In the genomic region with DNA sequence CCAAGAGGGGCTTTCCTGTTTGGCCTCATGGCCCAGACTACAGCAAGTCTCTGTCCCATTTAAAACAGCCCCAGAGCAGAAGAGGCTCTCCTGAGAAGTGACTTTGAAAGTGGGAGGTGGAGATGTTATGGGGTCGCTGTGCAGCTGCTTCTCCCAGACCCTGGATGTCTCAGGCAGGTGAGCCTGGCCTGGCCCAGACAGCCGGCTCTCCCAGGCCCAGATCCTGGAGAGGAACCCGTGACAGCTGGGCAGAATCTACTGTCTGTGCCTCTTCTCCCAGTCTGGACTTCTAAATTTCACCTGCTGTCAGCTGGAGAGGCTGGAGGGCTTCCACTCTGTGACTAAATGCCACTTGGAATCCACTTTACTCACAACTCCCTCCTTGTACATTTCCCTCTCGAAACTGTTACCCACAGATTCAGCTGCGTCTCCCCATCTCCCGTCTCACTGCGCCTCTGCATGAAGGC, we compare ENCODE assay signal across 1 cellular context.
TF ChIP-seq lines count a peak whose summit lies in the region.

No MANE protein-coding gene starts in this region.

TF ChIP-seq in liver, 16 proteins besides CTCF, POLR2A, EP300 and RAD21 (continued from another document):
- TF ChIP-seq, protein P1, sequence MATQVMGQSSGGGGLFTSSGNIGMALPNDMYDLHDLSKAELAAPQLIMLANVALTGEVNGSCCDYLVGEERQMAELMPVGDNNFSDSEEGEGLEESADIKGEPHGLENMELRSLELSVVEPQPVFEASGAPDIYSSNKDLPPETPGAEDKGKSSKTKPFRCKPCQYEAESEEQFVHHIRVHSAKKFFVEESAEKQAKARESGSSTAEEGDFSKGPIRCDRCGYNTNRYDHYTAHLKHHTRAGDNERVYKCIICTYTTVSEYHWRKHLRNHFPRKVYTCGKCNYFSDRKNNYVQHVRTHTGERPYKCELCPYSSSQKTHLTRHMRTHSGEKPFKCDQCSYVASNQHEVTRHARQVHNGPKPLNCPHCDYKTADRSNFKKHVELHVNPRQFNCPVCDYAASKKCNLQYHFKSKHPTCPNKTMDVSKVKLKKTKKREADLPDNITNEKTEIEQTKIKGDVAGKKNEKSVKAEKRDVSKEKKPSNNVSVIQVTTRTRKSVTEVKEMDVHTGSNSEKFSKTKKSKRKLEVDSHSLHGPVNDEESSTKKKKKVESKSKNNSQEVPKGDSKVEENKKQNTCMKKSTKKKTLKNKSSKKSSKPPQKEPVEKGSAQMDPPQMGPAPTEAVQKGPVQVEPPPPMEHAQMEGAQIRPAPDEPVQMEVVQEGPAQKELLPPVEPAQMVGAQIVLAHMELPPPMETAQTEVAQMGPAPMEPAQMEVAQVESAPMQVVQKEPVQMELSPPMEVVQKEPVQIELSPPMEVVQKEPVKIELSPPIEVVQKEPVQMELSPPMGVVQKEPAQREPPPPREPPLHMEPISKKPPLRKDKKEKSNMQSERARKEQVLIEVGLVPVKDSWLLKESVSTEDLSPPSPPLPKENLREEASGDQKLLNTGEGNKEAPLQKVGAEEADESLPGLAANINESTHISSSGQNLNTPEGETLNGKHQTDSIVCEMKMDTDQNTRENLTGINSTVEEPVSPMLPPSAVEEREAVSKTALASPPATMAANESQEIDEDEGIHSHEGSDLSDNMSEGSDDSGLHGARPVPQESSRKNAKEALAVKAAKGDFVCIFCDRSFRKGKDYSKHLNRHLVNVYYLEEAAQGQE (IDR thresholded peaks at IDR 0.05), result no peak
- TF ChIP-seq, protein P2, sequence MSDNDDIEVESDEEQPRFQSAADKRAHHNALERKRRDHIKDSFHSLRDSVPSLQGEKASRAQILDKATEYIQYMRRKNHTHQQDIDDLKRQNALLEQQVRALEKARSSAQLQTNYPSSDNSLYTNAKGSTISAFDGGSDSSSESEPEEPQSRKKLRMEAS (IDR thresholded peaks at IDR 0.05), result no peak
- TF ChIP-seq, protein P3, sequence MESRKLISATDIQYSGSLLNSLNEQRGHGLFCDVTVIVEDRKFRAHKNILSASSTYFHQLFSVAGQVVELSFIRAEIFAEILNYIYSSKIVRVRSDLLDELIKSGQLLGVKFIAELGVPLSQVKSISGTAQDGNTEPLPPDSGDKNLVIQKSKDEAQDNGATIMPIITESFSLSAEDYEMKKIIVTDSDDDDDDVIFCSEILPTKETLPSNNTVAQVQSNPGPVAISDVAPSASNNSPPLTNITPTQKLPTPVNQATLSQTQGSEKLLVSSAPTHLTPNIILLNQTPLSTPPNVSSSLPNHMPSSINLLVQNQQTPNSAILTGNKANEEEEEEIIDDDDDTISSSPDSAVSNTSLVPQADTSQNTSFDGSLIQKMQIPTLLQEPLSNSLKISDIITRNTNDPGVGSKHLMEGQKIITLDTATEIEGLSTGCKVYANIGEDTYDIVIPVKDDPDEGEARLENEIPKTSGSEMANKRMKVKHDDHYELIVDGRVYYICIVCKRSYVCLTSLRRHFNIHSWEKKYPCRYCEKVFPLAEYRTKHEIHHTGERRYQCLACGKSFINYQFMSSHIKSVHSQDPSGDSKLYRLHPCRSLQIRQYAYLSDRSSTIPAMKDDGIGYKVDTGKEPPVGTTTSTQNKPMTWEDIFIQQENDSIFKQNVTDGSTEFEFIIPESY (IDR thresholded peaks at IDR 0.05), result no peak
- TF ChIP-seq HNF4G (IDR thresholded peaks at IDR 0.05) (no peak), YY1 (IDR thresholded peaks at IDR 0.05) (no peak), TAF1 (conservative IDR thresholded peaks at IDR 0.05) (no peak), FOXA2 (IDR thresholded peaks at IDR 0.05) (no peak), NR2F2 (IDR thresholded peaks at IDR 0.05) (no peak), JUND (IDR thresholded peaks at IDR 0.05) (no peak), EGR1 (IDR thresholded peaks at IDR 0.05; ENCODE audit: low read depth in 2 of 2) (no peak), HNF4A (conservative IDR thresholded peaks at IDR 0.05) (no peak), FOXA1 (IDR thresholded peaks at IDR 0.05) (no peak)
